Comparison of ENCODE assay signal across 1 cellular context in genomic region chr15:42548258-42549051, GRCh38.
TF ChIP-seq lines count a peak whose summit lies in the region.

TSS of gene HAUS2 (plus strand) at chr15:42548838. CDS start at chr15:42548873, 35 bp downstream.
TSS of gene LRRC57 (minus strand) at chr15:42548793. CDS start at chr15:42548434, 359 bp downstream.

TF ChIP-seq in HepG2, 621 proteins besides CTCF, POLR2A, EP300 and RAD21 (continued from another document and continues in another):
- TF ChIP-seq ZNF770 (CRISPR knock-in tag; IDR thresholded peaks at IDR 0.05) (peak; percentile 45; the same call in 1 of the 2 replicates), NONO (IDR thresholded peaks at IDR 0.05) (no peak), NONO (CRISPR knock-in tag; conservative IDR thresholded peaks at IDR 0.05) (peak; percentile 91), SAP130 (CRISPR knock-in tag; IDR thresholded peaks at IDR 0.05; ENCODE audit: low read depth) (peak; percentile 99), ZNF121 (CRISPR knock-in tag; IDR thresholded peaks at IDR 0.05) (no peak), ZNF850 (CRISPR knock-in tag; conservative IDR thresholded peaks at IDR 0.05) (no peak), IRX3 (CRISPR knock-in tag; IDR thresholded peaks at IDR 0.05; ENCODE audit: borderline replicate concordance, low read depth) (0 out of 2 replicates have a peak, but pooled peaks have one; percentile 10), HOMEZ (CRISPR knock-in tag; IDR thresholded peaks at IDR 0.05; ENCODE audit: low read depth) (no peak), ZNF12 (CRISPR knock-in tag; IDR thresholded peaks at IDR 0.05) (0 out of 2 replicates have a peak, but pooled peaks have one; percentile 37), ZBTB8A (CRISPR knock-in tag; IDR thresholded peaks at IDR 0.05; ENCODE audit: borderline replicate concordance, low read depth) (no peak), ZKSCAN8 (CRISPR knock-in tag; IDR thresholded peaks at IDR 0.05; ENCODE audit: borderline replicate concordance) (no peak), KDM2A (CRISPR knock-in tag; IDR thresholded peaks at IDR 0.05; ENCODE audit: borderline replicate concordance, low read depth) (peak; percentile 96), PATZ1 (CRISPR knock-in tag; IDR thresholded peaks at IDR 0.05) (peak; percentile 68), HDAC2 (CRISPR knock-in tag; IDR thresholded peaks at IDR 0.05) (peak; percentile 85), ZNF333 (CRISPR knock-in tag; IDR thresholded peaks at IDR 0.05; ENCODE audit: borderline replicate concordance) (no peak), IKZF4 (CRISPR knock-in tag; IDR thresholded peaks at IDR 0.05; ENCODE audit: borderline replicate concordance, low read depth, not compliant biosample characterization) (no peak), ZNF512 (CRISPR knock-in tag; IDR thresholded peaks at IDR 0.05) (no peak), RARA (CRISPR knock-in tag; IDR thresholded peaks at IDR 0.05) (0 out of 2 replicates have a peak, but pooled peaks have one; percentile 14), ZNF136 (CRISPR knock-in tag; IDR thresholded peaks at IDR 0.05; ENCODE audit: low read depth) (no peak), USF2 (IDR thresholded peaks at IDR 0.05; ENCODE audit: low read depth, low read length) (no peak), USF2 (CRISPR knock-in tag; IDR thresholded peaks at IDR 0.05; ENCODE audit: borderline replicate concordance) (no peak), POLR2G (IDR thresholded peaks at IDR 0.05; ENCODE audit: low read depth, low read length) (peak; percentile 95), TIGD3 (CRISPR knock-in tag; IDR thresholded peaks at IDR 0.05; ENCODE audit: borderline replicate concordance) (peak; percentile 41; the same call in 1 of the 2 replicates), AHR (CRISPR knock-in tag; IDR thresholded peaks at IDR 0.05) (no peak), HES4 (CRISPR knock-in tag; IDR thresholded peaks at IDR 0.05; ENCODE audit: borderline replicate concordance) (peak; percentile 27; the same call in 1 of the 2 replicates), SNAPC2 (CRISPR knock-in tag; IDR thresholded peaks at IDR 0.05) (no peak), ZC3H13 (CRISPR knock-in tag; IDR thresholded peaks at IDR 0.05) (peak; percentile 68; the same call in 1 of the 2 replicates), ZNF451 (CRISPR knock-in tag; IDR thresholded peaks at IDR 0.05) (no peak), U2AF1 (optimal IDR thresholded peaks at IDR 0.05; ENCODE audit: low read depth, low read length) (no peak), ONECUT2 (CRISPR knock-in tag; IDR thresholded peaks at IDR 0.05) (no peak), ZNF607 (CRISPR knock-in tag; IDR thresholded peaks at IDR 0.05; ENCODE audit: borderline replicate concordance) (peak; percentile 77), JARID2 (CRISPR knock-in tag; IDR thresholded peaks at IDR 0.05; ENCODE audit: insufficient replicate concordance) (no peak), KLF6 (CRISPR knock-in tag; IDR thresholded peaks at IDR 0.05) (peak; percentile 59; the same call in 1 of the 2 replicates), GABPB1 (CRISPR knock-in tag; IDR thresholded peaks at IDR 0.05) (peak; percentile 89), SIN3A (IDR thresholded peaks at IDR 0.05; ENCODE audit: borderline replicate concordance, low read depth, low read length) (peak; percentile 87), TEAD2 (CRISPR knock-in tag; IDR thresholded peaks at IDR 0.05) (no peak), SNAPC4 (CRISPR knock-in tag; IDR thresholded peaks at IDR 0.05) (no peak), SMAD1 (CRISPR knock-in tag; IDR thresholded peaks at IDR 0.05; ENCODE audit: borderline replicate concordance, low read depth) (peak; percentile 79; the same call in 1 of the 2 replicates), MBNL3 (CRISPR knock-in tag; conservative IDR thresholded peaks at IDR 0.05) (no peak), TERF1 (CRISPR knock-in tag; IDR thresholded peaks at IDR 0.05) (no peak), NFKB2 (CRISPR knock-in tag; IDR thresholded peaks at IDR 0.05; ENCODE audit: borderline replicate concordance) (peak; percentile 81; the same call in 1 of the 2 replicates), EHMT2 (IDR thresholded peaks at IDR 0.05; ENCODE audit: borderline replicate concordance, low read depth, low read length) (no peak), EEA1 (CRISPR knock-in tag; IDR thresholded peaks at IDR 0.05; ENCODE audit: borderline replicate concordance) (no peak), SP2 (CRISPR knock-in tag; IDR thresholded peaks at IDR 0.05) (no peak; the same call in 1 of the 2 replicates), SKI (IDR thresholded peaks at IDR 0.05; ENCODE audit: partially characterized antibody) (no peak), ATF4 (CRISPR knock-in tag; IDR thresholded peaks at IDR 0.05) (peak in 1 of 2 experiments; percentile 11; a peak in 1 of 4 replicates), EED (CRISPR knock-in tag; IDR thresholded peaks at IDR 0.05) (peak; percentile 90), KLF9 (CRISPR knock-in tag; IDR thresholded peaks at IDR 0.05; ENCODE audit: low read depth) (no peak), GZF1 (CRISPR knock-in tag; IDR thresholded peaks at IDR 0.05) (peak; percentile 54; the same call in 1 of the 2 replicates)
